17 cellular contexts compared by ENCODE assay signal in genomic region chr20:50368813-50369224, GRCh38.
DNase-seq lines count a peak whose midpoint lies in the region; ATAC-seq and TF ChIP-seq lines count a peak whose summit lies in the region.
"Had no signal": no experiment of that assay in that cellular context is flagged by ENCODE, and none has a peak within 500 bp of the region (broad histone marks: within the 10 kb centered on the region; RNA-seq: fewer than 3 reads in every experiment).

No MANE protein-coding gene starts in this region.

- no peak overlapping the region for H3K4me3 Mint-ChIP-seq in effector memory CD8-positive, alpha-beta T cell
- H3K4me3 Mint-ChIP-seq: activated T-cell treated with anti-CD3 and anti-CD28 coated beads, Interleukin-2, amount 50 U/mL, for 4 hours; immature natural killer cell; T-helper 1 cell treated with Interleukin-12 subunit alpha and Interleukin-12 subunit beta and Interleukin-4 antibody, amounts not matched to agents 30 μg/mL and 1 μg/mL, for 36 hours had no signal

- peaks cover 7 to 9% of the 10 kb centered on the region in 2 donors for H3K4me1 Mint-ChIP-seq in effector memory CD8-positive, alpha-beta T cell (ENCODE audit: low read depth in 2 of 2)

- H3K9me3 ChIP-seq in A673 (ENCODE audit: low read depth, low read length, poor library complexity, severe bottlenecking) (no peaks in the 10 kb centered on the region), HCT116 (ENCODE audit: control insufficient read depth in 1 of 2, insufficient read depth in 1 of 2, low read depth in 1 of 2, low read length in 2 of 2) (no peaks in the 10 kb centered on the region), adipocyte (ENCODE audit: control insufficient read depth, low read length) (no peaks in the 10 kb centered on the region), left lung (no peaks in the 10 kb centered on the region)
- H3K9me3 ChIP-seq: prostate gland, thoracic aorta had no signal

- no peaks in the 10 kb centered on the region for H3K79me2 ChIP-seq in HCT116 (ENCODE audit: insufficient read depth, low read length)

- no peak overlapping the region for H2AFZ ChIP-seq in HCT116 (ENCODE audit: low read depth, low read length, poor library complexity, severe bottlenecking)
- H2AFZ ChIP-seq: PC-9 had no signal

- CTCF ChIA-PET in A673 (lab: Charles Lee): no interaction called here
- CTCF ChIA-PET in HCT116 (lab: Charles Lee): no interaction called here

- no peaks in the 10 kb centered on the region for H3K36me3 Mint-ChIP-seq in effector memory CD8-positive, alpha-beta T cell (ENCODE audit: insufficient read depth)
- H3K36me3 Mint-ChIP-seq: immature natural killer cell had no signal

- H4K20me1 ChIP-seq in HCT116 (ENCODE audit: insufficient read depth): no peaks in the 10 kb centered on the region

- peaks cover 31 to 34% of the 10 kb centered on the region in 2 donors for H3K27me3 Mint-ChIP-seq in effector memory CD8-positive, alpha-beta T cell

- POLR2A ChIA-PET in A673 (lab: Charles Lee; ENCODE audit: low non-redundant PET) (no interaction called here), HCT116 (lab: Charles Lee) (interaction anchor here (1.3 kb wide), 2 partner anchors 13 to 196 kb away, joined by 3 to 4 read pairs; no protein-coding TSS in a partner anchor)

- no peak for TF ChIP-seq POLR2A in HCT116 (IDR thresholded peaks at IDR 0.05; ENCODE audit: borderline replicate concordance, extremely low read depth, insufficient read depth, insufficient read length)

- H3K27ac Mint-ChIP-seq in effector memory CD8-positive, alpha-beta T cell: no peak overlapping the region
- H3K27ac Mint-ChIP-seq: immature natural killer cell; T-helper 1 cell treated with Interleukin-12 subunit alpha and Interleukin-12 subunit beta and Interleukin-4 antibody, amounts not matched to agents 30 μg/mL and 1 μg/mL, for 36 hours had no signal

- BruUV-seq in A673 (replicated peaks; lab: Mats Ljungman, UMichigan) (no TSS peak), HCT116 (replicated peaks; lab: Mats Ljungman, UMichigan) (no TSS peak)

- H3K36me3 ChIP-seq in A673 (ENCODE audit: insufficient read depth, low read length, poor library complexity, severe bottlenecking) (no peaks in the 10 kb centered on the region), HCT116 (ENCODE audit: control insufficient read depth in 1 of 2, insufficient read depth in 2 of 2, low read length in 2 of 2) (no peaks in the 10 kb centered on the region), adipocyte (ENCODE audit: control insufficient read depth, insufficient read depth, low read length, severe bottlenecking) (no peaks in the 10 kb centered on the region), left lung (no peaks in the 10 kb centered on the region)
- H3K36me3 ChIP-seq: prostate gland, thoracic aorta had no signal

- ATAC-seq in HCT116 (peak; percentile 48; the same call in 1 of the 2 replicates), left lung (peak; percentile 31), GM21526 (IDR thresholded peaks at IDR 0.05; ENCODE audit: low FRiP score, unreplicated experiment) (no peak)
- no peak for ATAC-seq in effector memory CD8-positive, alpha-beta T cell (replicated peaks)
- ATAC-seq: activated T-cell treated with anti-CD3 and anti-CD28 coated beads, Interleukin-2, amount 50 U/mL, for 4 hours had no signal

- TF ChIP-seq CTCF in A673 (conservative IDR thresholded peaks at IDR 0.05; ENCODE audit: low read depth, low read length): no peak
- no peak for TF ChIP-seq CTCF in HCT116 (IDR thresholded peaks at IDR 0.05 in 2 of 3, conservative IDR thresholded peaks at IDR 0.05 in 1 of 3; ENCODE audit: borderline replicate concordance in 1 of 3, insufficient read depth in 1 of 3, low read depth in 2 of 3, low read length in 2 of 3)
- no peak for TF ChIP-seq CTCF in left lung (IDR thresholded peaks at IDR 0.05)

- intact Hi-C loops in A673 (cut with micrococcal nuclease; ENCODE audit: unreplicated experiment) (no loop called here), HCT116 (cut with micrococcal nuclease) (no loop called here), left lung (cut with DNase I) (no loop called here)

- no peak for TF ChIP-seq RAD21 in HCT116 (IDR thresholded peaks at IDR 0.05; ENCODE audit: low read depth)

- H3K27me3 ChIP-seq in A673 (replicated peaks; ENCODE audit: insufficient read depth, low read depth, low read length, poor library complexity) (no peaks in the 10 kb centered on the region), HCT116 (ENCODE audit: insufficient read depth, low read length) (no peaks in the 10 kb centered on the region), adipocyte (replicated peaks; ENCODE audit: control insufficient read depth, insufficient read depth, low read length) (peaks cover 3% of the 10 kb centered on the region), left lung (no peaks in the 10 kb centered on the region)
- H3K27me3 ChIP-seq: foreskin keratinocyte had no signal

- DNase-seq in A673 (ENCODE audit: low spot score) (peak; percentile 49), HCT116 (ENCODE audit: low read depth, low spot score) (no peak), adipocyte (ENCODE audit: low read depth) (peak; percentile 10), left lung (no peak), 8988T (no peak), middle frontal gyrus (ENCODE audit: extremely low spot score, low spot score) (no peak)
- DNase-seq in effector memory CD8-positive, alpha-beta T cell: no peak
- DNase-seq: activated CD4-positive, alpha-beta T cell treated with anti-CD3 and anti-CD28 coated beads, Interleukin-2, amount 50 U/mL, for 1 hour; activated T-cell treated with anti-CD3 and anti-CD28 coated beads, Interleukin-2, amount 50 U/mL, for 4 hours; anterior cingulate cortex; foreskin keratinocyte; immature natural killer cell had no signal

- H3K4me2 ChIP-seq in HCT116 (ENCODE audit: low read length): no peak overlapping the region
- H3K4me2 ChIP-seq: PC-9 had no signal

- H3K9me2 ChIP-seq in HCT116 (ENCODE audit: insufficient read depth): no peaks in the 10 kb centered on the region

- H3K4me1 ChIP-seq in A673 (ENCODE audit: insufficient read depth, low read length, poor library complexity, severe bottlenecking) (peaks cover 30% of the 10 kb centered on the region), HCT116 (ENCODE audit: control insufficient read depth in 1 of 2, insufficient read depth in 2 of 2, low read length in 2 of 2) (peaks cover 34 to 45% of the 10 kb centered on the region in 2 experiments), adipocyte (ENCODE audit: control insufficient read depth, insufficient read depth, low read length) (peaks cover 9% of the 10 kb centered on the region), left lung (peaks cover 3 to 17% of the 10 kb centered on the region in 2 donors)
- H3K4me1 ChIP-seq: prostate gland had no signal

- H3K27ac ChIP-seq in A673 (ENCODE audit: low read depth, low read length, poor library complexity, severe bottlenecking): peak overlapping the region; percentile 91
- H3K27ac ChIP-seq in HCT116 (ENCODE audit: low read depth, low read length): no peak overlapping the region
- peak overlapping the region in 1 of 2 donors; percentile 28 for H3K27ac ChIP-seq in left lung
- H3K27ac ChIP-seq: foreskin keratinocyte, PC-9, prostate gland, thoracic aorta had no signal

- no peak overlapping the region for H3K9ac ChIP-seq in HCT116 (ENCODE audit: low read length)
- H3K9ac ChIP-seq in adipocyte (ENCODE audit: low read length): no peak overlapping the region

- H3K4me3 ChIP-seq in A673 (ENCODE audit: low read depth, low read length, poor library complexity, severe bottlenecking) (no peak overlapping the region), HCT116 (replicated peaks in 1 of 2; ENCODE audit: low read depth in 1 of 2, low read length in 2 of 2) (no peak overlapping the region), adipocyte (ENCODE audit: low read length) (no peak overlapping the region), left lung (no peak overlapping the region)
- H3K4me3 ChIP-seq: PC-9, prostate gland, thoracic aorta had no signal

- RAD21 ChIA-PET in HCT116 (lab: Charles Lee; ENCODE audit: low non-redundant PET in 1 of 2, low total read pairs in 2 of 2, uncharacterized antibody in 2 of 2, unreplicated experiment in 2 of 2): no interaction called here

- H3K9me3 Mint-ChIP-seq in effector memory CD8-positive, alpha-beta T cell: no peaks in the 10 kb centered on the region
- H3K9me3 Mint-ChIP-seq: activated T-cell treated with anti-CD3 and anti-CD28 coated beads, Interleukin-2, amount 50 U/mL, for 4 hours; immature natural killer cell; T-helper 1 cell treated with Interleukin-12 subunit alpha and Interleukin-12 subunit beta and Interleukin-4 antibody, amounts not matched to agents 30 μg/mL and 1 μg/mL, for 36 hours had no signal

TF ChIP-seq in HCT116, 20 proteins besides CTCF, POLR2A, EP300 and RAD21:
- no peak for TF ChIP-seq POLR2AphosphoS5 (IDR thresholded peaks at IDR 0.05; ENCODE audit: low read depth, low read length)
- TF ChIP-seq FOSL1 (IDR thresholded peaks at IDR 0.05; ENCODE audit: low read depth): no peak
- TF ChIP-seq EZH2phosphoT487 (IDR thresholded peaks at IDR 0.05; ENCODE audit: borderline replicate concordance): no peak
- no peak for TF ChIP-seq SIN3A (IDR thresholded peaks at IDR 0.05; ENCODE audit: low read depth)
- no peak for TF ChIP-seq EGR1 (IDR thresholded peaks at IDR 0.05; ENCODE audit: low read depth)
- TF ChIP-seq ZBTB33 (IDR thresholded peaks at IDR 0.05; ENCODE audit: extremely low read depth, insufficient replicate concordance, low read length): no peak
- no peak for TF ChIP-seq YY1 (IDR thresholded peaks at IDR 0.05; ENCODE audit: extremely low read depth, insufficient replicate concordance, low read depth, low read length)
- no peak for TF ChIP-seq ZFX (IDR thresholded peaks at IDR 0.05)
- TF ChIP-seq JUND (IDR thresholded peaks at IDR 0.05): no peak

Comparison
In these comparisons a context has a peak if more than half of its experiments do, and no peak if none do; other contexts are left out.
1. DNase-seq: peak in A673 (single experiment) and adipocyte (single experiment); none in HCT116 (single experiment), left lung (0 of 2), 8988T (single experiment), effector memory CD8-positive, alpha-beta T cell (0 of 3) and middle frontal gyrus (single experiment).
2. ATAC-seq: peak in HCT116 (single experiment) and left lung (single experiment); none in effector memory CD8-positive, alpha-beta T cell (single experiment) and GM21526 (single experiment).